In the genomic region with DNA sequence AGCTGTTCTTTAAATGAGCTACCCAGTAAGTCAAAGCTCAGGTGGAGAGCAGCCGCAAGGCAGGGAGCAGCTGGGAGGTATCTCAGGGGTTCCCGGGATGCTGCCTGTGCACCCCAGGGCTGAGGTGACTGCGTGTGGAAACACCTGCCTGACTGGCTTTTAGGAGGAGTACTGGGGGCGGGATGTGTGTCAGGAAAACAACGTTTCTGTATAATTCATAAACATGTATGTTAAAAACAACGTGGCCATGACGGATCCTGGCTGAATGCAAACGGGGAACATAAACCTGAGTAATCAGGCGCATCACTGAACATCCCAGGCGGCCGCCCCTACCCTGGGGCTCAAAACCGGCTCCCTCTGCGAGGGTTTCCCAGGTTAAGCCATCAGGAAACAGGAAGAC, we compare ENCODE assay signal across 13 cellular contexts. TPM values are rescaled to one million over a fixed set of nuclear protein-coding genes. Genes with fewer than 3 reads are reported as not detected.
A peak's percentile ranks its signal among the peaks of the same experiment; 100 is the strongest.
DNase-seq lines count a peak whose midpoint lies in the region; ATAC-seq and TF ChIP-seq lines count a peak whose summit lies in the region.
"Had no signal": no experiment of that assay in that cellular context is flagged by ENCODE, and none has a peak within 500 bp of the region (broad histone marks: within the 10 kb centered on the region; RNA-seq: fewer than 3 reads in every experiment).

No MANE protein-coding gene starts in this region.

- H3K4me3 Mint-ChIP-seq in T-helper 2 cell treated with Interferon-gamma antibody and Interleukin-4, amounts not matched to agents 5 μg/mL and 100 μg/mL, for 36 hours = peak overlapping the region; percentile 77
- H3K4me3 Mint-ChIP-seq in effector memory CD8-positive, alpha-beta T cell = peak overlapping the region; percentile 66 to 67
- H3K4me3 Mint-ChIP-seq in osteocyte (ENCODE audit: unreplicated experiment) = peak overlapping the region; percentile 74

- peaks cover 5% of the 10 kb centered on the region for H3K27me3 Mint-ChIP-seq in T-helper 2 cell treated with Interferon-gamma antibody and Interleukin-4, amounts not matched to agents 5 μg/mL and 100 μg/mL, for 36 hours (ENCODE audit: low read depth)
- H3K27me3 Mint-ChIP-seq in effector memory CD8-positive, alpha-beta T cell = peaks cover 0 to 8% of the 10 kb centered on the region in 2 donors
- peaks cover 4% of the 10 kb centered on the region for H3K27me3 Mint-ChIP-seq in osteocyte (ENCODE audit: unreplicated experiment)

- H3K27me3 ChIP-seq in OCI-LY3 (ENCODE audit: low read depth, low read length) = peaks cover 9% of the 10 kb centered on the region
- H3K27me3 ChIP-seq: dorsolateral prefrontal cortex had no signal

- peaks cover 13% of the 10 kb centered on the region for H3K9me3 Mint-ChIP-seq in T-helper 2 cell treated with Interferon-gamma antibody and Interleukin-4, amounts not matched to agents 5 μg/mL and 100 μg/mL, for 36 hours
- no peaks in the 10 kb centered on the region for H3K9me3 Mint-ChIP-seq in effector memory CD8-positive, alpha-beta T cell
- H3K9me3 Mint-ChIP-seq in osteocyte (ENCODE audit: unreplicated experiment) = no peaks in the 10 kb centered on the region

- H3K27ac ChIP-seq in OCI-LY3 (ENCODE audit: low read length) = no peak overlapping the region
- H3K27ac ChIP-seq: dorsolateral prefrontal cortex, heart right ventricle had no signal

- no peak for TF ChIP-seq CTCF in OCI-LY3 (IDR thresholded peaks at IDR 0.05; ENCODE audit: low read depth, low read length)
- TF ChIP-seq CTCF in osteocyte (IDR thresholded peaks at IDR 0.05) = no peak

- peaks cover 15% of the 10 kb centered on the region for H3K36me3 ChIP-seq in OCI-LY3 (replicated peaks; ENCODE audit: low read depth, low read length)

- peak overlapping the region; percentile 83; the same call in 1 of the 2 replicates for H3K4me2 ChIP-seq in OCI-LY3 (ENCODE audit: low read length)

- H2AFZ ChIP-seq in OCI-LY3 (ENCODE audit: low read depth, low read length) = no peak overlapping the region

- H3K4me3 ChIP-seq in OCI-LY3 (ENCODE audit: low read length) = no peak overlapping the region

- peaks cover 5% of the 10 kb centered on the region for H3K4me1 ChIP-seq in OCI-LY3 (ENCODE audit: low read length)

- in situ Hi-C loops in KBM-7 (cut with MboI; ENCODE audit: low pct_unique_long_range_greater_than_20kb, low sequenced_read_pairs) = no loop called here

- no peaks in the 10 kb centered on the region for H3K9me3 ChIP-seq in OCI-LY3 (ENCODE audit: insufficient read depth, low read length)

- H3K4me1 Mint-ChIP-seq in T-helper 2 cell treated with Interferon-gamma antibody and Interleukin-4, amounts not matched to agents 5 μg/mL and 100 μg/mL, for 36 hours (ENCODE audit: low read depth) = peaks cover 6% of the 10 kb centered on the region
- H3K4me1 Mint-ChIP-seq in effector memory CD8-positive, alpha-beta T cell (ENCODE audit: low read depth in 2 of 2) = peaks cover 9 to 18% of the 10 kb centered on the region in 2 donors
- peaks cover 10% of the 10 kb centered on the region for H3K4me1 Mint-ChIP-seq in osteocyte (ENCODE audit: unreplicated experiment)

- no peak overlapping the region for H3K9ac ChIP-seq in OCI-LY3 (ENCODE audit: low read length)

- H3K27ac Mint-ChIP-seq in T-helper 2 cell treated with Interferon-gamma antibody and Interleukin-4, amounts not matched to agents 5 μg/mL and 100 μg/mL, for 36 hours = peak overlapping the region; percentile 60
- H3K27ac Mint-ChIP-seq in effector memory CD8-positive, alpha-beta T cell = no peak overlapping the region
- H3K27ac Mint-ChIP-seq in osteocyte (ENCODE audit: unreplicated experiment) = peak overlapping the region; percentile 59

- H3K36me3 Mint-ChIP-seq in T-helper 2 cell treated with Interferon-gamma antibody and Interleukin-4, amounts not matched to agents 5 μg/mL and 100 μg/mL, for 36 hours (ENCODE audit: low read depth) = peaks cover 23% of the 10 kb centered on the region
- H3K36me3 Mint-ChIP-seq in effector memory CD8-positive, alpha-beta T cell (ENCODE audit: insufficient read depth) = peaks cover 4% of the 10 kb centered on the region
- H3K36me3 Mint-ChIP-seq in osteocyte (ENCODE audit: unreplicated experiment) = peaks cover 4% of the 10 kb centered on the region

- no peaks in the 10 kb centered on the region; the same call in 1 of the 2 replicates for H4K20me1 ChIP-seq in OCI-LY3 (ENCODE audit: insufficient read depth, low read length)

- no peak for DNase-seq in T-helper 2 cell treated with Interferon-gamma antibody and Interleukin-4, amounts not matched to agents 5 μg/mL and 100 μg/mL, for 36 hours (ENCODE audit: low spot score)
- DNase-seq in T-helper 2 cell = no peak
- no peak for DNase-seq in effector memory CD8-positive, alpha-beta T cell
- DNase-seq in osteocyte (ENCODE audit: extremely low spot score, unreplicated experiment) = no peak
- DNase-seq in KBM-7 = no peak
- DNase-seq: H7, heart right ventricle, stomach had no signal

- ATAC-seq in effector memory CD8-positive, alpha-beta T cell (replicated peaks) = no peak
- ATAC-seq in HG03280 (IDR thresholded peaks at IDR 0.05; ENCODE audit: unreplicated experiment) = no peak
- no peak for ATAC-seq in GM21619 (IDR thresholded peaks at IDR 0.05; ENCODE audit: unreplicated experiment)
- ATAC-seq: heart right ventricle had no signal

- H3K79me2 ChIP-seq in OCI-LY3 (ENCODE audit: low read length) = peaks cover 44% of the 10 kb centered on the region

RNA-seq across cellular contexts. Expression of gene C1orf159, which starts 1.5 kb away (rescaled TPM):
- total RNA-seq in osteocyte = 16.9 and 17.9 TPM in 2 replicates

RNA-seq across cellular contexts. Expression of gene RNF223, which starts 40.3 kb away (rescaled TPM):
- total RNA-seq in osteocyte = not detected in 2 replicates
- total RNA-seq: A172, H7, heart right ventricle had no signal

RNA-seq across cellular contexts. Expression of gene TTLL10, which starts 59.2 kb away (rescaled TPM):
- total RNA-seq in osteocyte = not detected in 2 replicates
- total RNA-seq: A172, H7 had no signal

Comparison
In these comparisons a context has a peak if more than half of its experiments do, and no peak if none do; other contexts are left out.
1. H3K27ac Mint-ChIP-seq: peak in T-helper 2 cell treated with Interferon-gamma antibody and Interleukin-4, amounts not matched to agents 5 μg/mL and 100 μg/mL, for 36 hours (single experiment) and osteocyte (single experiment); none in effector memory CD8-positive, alpha-beta T cell (0 of 2).
2. Peak in every context shown above with its lines, with median percentiles within 50 percentile points of each other: H3K4me3 Mint-ChIP-seq.